In genomic region chr1:153724634-153725033, GRCh38 we compare ENCODE assay signal across 4 cellular contexts. TPM values are rescaled to one million over a fixed set of nuclear protein-coding genes. Genes with fewer than 3 reads are reported as not detected.
"Had no signal": no experiment of that assay in that cellular context is flagged by ENCODE, and none has a peak within 500 bp of the region (broad histone marks: within the 10 kb centered on the region; RNA-seq: fewer than 3 reads in every experiment).

No MANE protein-coding gene starts in this region.

RNA-seq across cellular contexts. Expression of gene NPR1, which starts 46.1 kb away (rescaled TPM):
- total RNA-seq: mononuclear cell, myocyte had no signal
- polyA plus RNA-seq: immature natural killer cell, keratinocyte had no signal
